1 cellular context compared by ENCODE assay signal in the genomic region with DNA sequence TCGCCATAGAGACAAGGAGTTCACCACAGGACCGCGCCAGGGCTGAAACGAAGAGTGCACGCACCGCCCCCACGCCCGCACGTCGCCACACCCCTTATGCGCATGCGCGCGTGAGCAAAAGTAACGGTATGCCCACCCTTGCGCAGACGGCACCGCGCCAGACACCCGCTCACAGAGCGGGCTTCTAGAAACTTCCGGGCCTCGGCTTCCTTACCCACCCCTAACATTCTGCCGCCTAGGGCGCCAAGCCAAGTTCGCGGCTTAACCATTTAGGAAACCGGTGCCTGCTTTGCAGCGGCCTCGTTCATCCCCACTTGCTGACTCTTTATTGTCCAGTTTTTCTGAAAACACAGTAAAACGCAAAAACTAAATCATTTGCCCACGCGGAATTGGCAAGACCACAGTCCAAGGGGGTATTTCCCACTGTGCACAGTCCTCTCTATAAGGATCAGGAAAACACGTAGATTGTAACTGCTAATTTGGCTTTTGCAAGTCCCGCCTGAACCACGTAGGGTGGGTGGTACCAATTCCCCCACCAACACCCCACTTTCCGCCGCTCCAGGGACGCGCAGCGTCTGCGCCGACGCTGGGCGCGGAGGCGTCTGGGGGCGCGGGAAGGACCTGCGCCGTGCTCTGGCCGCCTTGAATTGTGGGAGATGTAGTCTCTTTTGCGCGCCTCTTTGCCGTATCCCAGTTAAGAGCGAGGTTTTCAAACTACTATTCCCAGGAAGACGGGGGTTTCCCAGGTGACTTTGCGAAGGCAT.
TF ChIP-seq lines count a peak whose summit lies in the region.

A gene with protein sequence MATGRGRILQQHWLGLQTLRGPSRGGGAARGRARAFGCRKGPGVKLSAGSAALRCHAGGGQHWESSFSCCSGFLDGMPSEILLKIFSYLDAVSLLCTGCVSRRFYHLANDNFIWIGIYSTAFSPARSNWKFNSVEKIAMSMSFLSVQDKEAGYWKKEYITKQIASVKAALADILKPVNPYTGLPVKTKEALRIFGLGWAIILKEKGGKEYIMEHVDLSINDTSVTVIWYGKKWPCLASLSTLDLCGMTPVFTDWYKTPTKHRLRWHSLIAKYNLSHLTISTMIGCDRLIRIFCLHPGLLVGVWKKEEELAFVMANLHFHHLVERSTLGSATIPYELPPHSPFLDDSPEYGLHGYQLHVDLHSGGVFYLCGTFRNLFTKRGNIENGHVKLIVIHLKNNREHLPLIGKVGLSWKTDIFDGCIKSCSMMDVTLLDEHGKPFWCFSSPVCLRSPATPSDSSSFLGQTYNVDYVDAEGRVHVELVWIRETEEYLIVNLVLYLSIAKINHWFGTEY (minus strand): TSS at position 56 of the 764 bp plus-strand sequence. CDS start 49 bp downstream, at position 7.
TSS of gene TIMM21 (plus strand) at position 745 of the 764 bp plus-strand sequence. CDS start 286 bp downstream, outside the sequence.

TF ChIP-seq in HepG2, 621 proteins besides CTCF, POLR2A, EP300 and RAD21 (continued from another document and continues in another):
- no peak; the same call in 1 of the 2 replicates for TF ChIP-seq GABPA (IDR thresholded peaks at IDR 0.05; ENCODE audit: low read depth, low read length)
- peak; percentile 72 for TF ChIP-seq GABPA (CRISPR knock-in tag; IDR thresholded peaks at IDR 0.05; ENCODE audit: low read depth)
- TF ChIP-seq HOXA9 (CRISPR knock-in tag; IDR thresholded peaks at IDR 0.05; ENCODE audit: borderline replicate concordance), result no peak
- TF ChIP-seq, protein P1, sequence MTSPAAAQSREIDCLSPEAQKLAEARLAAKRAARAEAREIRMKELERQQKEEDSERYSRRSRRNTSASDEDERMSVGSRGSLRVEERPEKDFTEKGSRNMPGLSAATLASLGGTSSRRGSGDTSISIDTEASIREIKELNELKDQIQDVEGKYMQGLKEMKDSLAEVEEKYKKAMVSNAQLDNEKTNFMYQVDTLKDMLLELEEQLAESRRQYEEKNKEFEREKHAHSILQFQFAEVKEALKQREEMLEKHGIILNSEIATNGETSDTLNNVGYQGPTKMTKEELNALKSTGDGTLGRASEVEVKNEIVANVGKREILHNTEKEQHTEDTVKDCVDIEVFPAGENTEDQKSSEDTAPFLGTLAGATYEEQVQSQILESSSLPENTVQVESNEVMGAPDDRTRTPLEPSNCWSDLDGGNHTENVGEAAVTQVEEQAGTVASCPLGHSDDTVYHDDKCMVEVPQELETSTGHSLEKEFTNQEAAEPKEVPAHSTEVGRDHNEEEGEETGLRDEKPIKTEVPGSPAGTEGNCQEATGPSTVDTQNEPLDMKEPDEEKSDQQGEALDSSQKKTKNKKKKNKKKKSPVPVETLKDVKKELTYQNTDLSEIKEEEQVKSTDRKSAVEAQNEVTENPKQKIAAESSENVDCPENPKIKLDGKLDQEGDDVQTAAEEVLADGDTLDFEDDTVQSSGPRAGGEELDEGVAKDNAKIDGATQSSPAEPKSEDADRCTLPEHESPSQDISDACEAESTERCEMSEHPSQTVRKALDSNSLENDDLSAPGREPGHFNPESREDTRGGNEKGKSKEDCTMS (CRISPR knock-in tag; conservative IDR thresholded peaks at IDR 0.05), result no peak
- no peak for TF ChIP-seq MATR3 (CRISPR knock-in tag; IDR thresholded peaks at IDR 0.05)
- TF ChIP-seq TBP (CRISPR knock-in tag; IDR thresholded peaks at IDR 0.05), result no peak
- no peak for TF ChIP-seq NFRKB (IDR thresholded peaks at IDR 0.05)
- TF ChIP-seq, protein P2, sequence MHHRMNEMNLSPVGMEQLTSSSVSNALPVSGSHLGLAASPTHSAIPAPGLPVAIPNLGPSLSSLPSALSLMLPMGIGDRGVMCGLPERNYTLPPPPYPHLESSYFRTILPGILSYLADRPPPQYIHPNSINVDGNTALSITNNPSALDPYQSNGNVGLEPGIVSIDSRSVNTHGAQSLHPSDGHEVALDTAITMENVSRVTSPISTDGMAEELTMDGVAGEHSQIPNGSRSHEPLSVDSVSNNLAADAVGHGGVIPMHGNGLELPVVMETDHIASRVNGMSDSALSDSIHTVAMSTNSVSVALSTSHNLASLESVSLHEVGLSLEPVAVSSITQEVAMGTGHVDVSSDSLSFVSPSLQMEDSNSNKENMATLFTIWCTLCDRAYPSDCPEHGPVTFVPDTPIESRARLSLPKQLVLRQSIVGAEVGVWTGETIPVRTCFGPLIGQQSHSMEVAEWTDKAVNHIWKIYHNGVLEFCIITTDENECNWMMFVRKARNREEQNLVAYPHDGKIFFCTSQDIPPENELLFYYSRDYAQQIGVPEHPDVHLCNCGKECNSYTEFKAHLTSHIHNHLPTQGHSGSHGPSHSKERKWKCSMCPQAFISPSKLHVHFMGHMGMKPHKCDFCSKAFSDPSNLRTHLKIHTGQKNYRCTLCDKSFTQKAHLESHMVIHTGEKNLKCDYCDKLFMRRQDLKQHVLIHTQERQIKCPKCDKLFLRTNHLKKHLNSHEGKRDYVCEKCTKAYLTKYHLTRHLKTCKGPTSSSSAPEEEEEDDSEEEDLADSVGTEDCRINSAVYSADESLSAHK (CRISPR knock-in tag; IDR thresholded peaks at IDR 0.05; ENCODE audit: borderline replicate concordance), result no peak
- peak; percentile 69; the same call in 1 of the 2 replicates for TF ChIP-seq ZNF335 (CRISPR knock-in tag; IDR thresholded peaks at IDR 0.05)
- TF ChIP-seq TEAD3 (CRISPR knock-in tag; optimal IDR thresholded peaks at IDR 0.05; ENCODE audit: borderline replicate concordance), result peak; percentile 45
- peak in 1 of 2 experiments; percentile 72; a peak in 2 of 4 replicates for TF ChIP-seq KLF16 (CRISPR knock-in tag; IDR thresholded peaks at IDR 0.05)
- TF ChIP-seq ZNF800 (CRISPR knock-in tag; IDR thresholded peaks at IDR 0.05), result no peak; the same call in 1 of the 2 replicates
- 0 out of 2 replicates have a peak, but pooled peaks have one; percentile 38 for TF ChIP-seq ATF5 (CRISPR knock-in tag; IDR thresholded peaks at IDR 0.05; ENCODE audit: low read depth)
- TF ChIP-seq GPN1 (CRISPR knock-in tag; IDR thresholded peaks at IDR 0.05; ENCODE audit: borderline replicate concordance), result no peak
- TF ChIP-seq, protein P3, sequence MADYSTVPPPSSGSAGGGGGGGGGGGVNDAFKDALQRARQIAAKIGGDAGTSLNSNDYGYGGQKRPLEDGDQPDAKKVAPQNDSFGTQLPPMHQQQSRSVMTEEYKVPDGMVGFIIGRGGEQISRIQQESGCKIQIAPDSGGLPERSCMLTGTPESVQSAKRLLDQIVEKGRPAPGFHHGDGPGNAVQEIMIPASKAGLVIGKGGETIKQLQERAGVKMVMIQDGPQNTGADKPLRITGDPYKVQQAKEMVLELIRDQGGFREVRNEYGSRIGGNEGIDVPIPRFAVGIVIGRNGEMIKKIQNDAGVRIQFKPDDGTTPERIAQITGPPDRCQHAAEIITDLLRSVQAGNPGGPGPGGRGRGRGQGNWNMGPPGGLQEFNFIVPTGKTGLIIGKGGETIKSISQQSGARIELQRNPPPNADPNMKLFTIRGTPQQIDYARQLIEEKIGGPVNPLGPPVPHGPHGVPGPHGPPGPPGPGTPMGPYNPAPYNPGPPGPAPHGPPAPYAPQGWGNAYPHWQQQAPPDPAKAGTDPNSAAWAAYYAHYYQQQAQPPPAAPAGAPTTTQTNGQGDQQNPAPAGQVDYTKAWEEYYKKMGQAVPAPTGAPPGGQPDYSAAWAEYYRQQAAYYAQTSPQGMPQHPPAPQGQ (CRISPR knock-in tag; IDR thresholded peaks at IDR 0.05; ENCODE audit: borderline replicate concordance), result no peak
- TF ChIP-seq KAT2B (IDR thresholded peaks at IDR 0.05; ENCODE audit: borderline replicate concordance, low read depth, low read length), result no peak
- TF ChIP-seq AGO1 (IDR thresholded peaks at IDR 0.05; ENCODE audit: low read depth, low read length, poor library complexity, severe bottlenecking), result peak; percentile 55
- TF ChIP-seq CENPX (CRISPR knock-in tag; IDR thresholded peaks at IDR 0.05), result no peak
- peak; percentile 63 for TF ChIP-seq MED1 (CRISPR knock-in tag; IDR thresholded peaks at IDR 0.05)
- peak; percentile 38; the same call in 1 of the 2 replicates for TF ChIP-seq MEIS2 (CRISPR knock-in tag; IDR thresholded peaks at IDR 0.05)
- TF ChIP-seq SOX5 (CRISPR knock-in tag; IDR thresholded peaks at IDR 0.05; ENCODE audit: borderline replicate concordance), result no peak; the same call in 1 of the 2 replicates
- TF ChIP-seq ZNF121 (CRISPR knock-in tag; IDR thresholded peaks at IDR 0.05), result no peak
- peak; percentile 97 for TF ChIP-seq CREM (IDR thresholded peaks at IDR 0.05)
- TF ChIP-seq CREM (CRISPR knock-in tag; IDR thresholded peaks at IDR 0.05), result 0 out of 2 replicates have a peak, but pooled peaks have one; percentile 26
- TF ChIP-seq SP5 (CRISPR knock-in tag; IDR thresholded peaks at IDR 0.05; ENCODE audit: borderline replicate concordance, low read depth), result peak; percentile 42; the same call in 1 of the 2 replicates
- TF ChIP-seq ZEB1 (IDR thresholded peaks at IDR 0.05; ENCODE audit: insufficient replicate concordance, low read depth), result no peak
- no peak for TF ChIP-seq ZFP82 (CRISPR knock-in tag; IDR thresholded peaks at IDR 0.05; ENCODE audit: borderline replicate concordance)
- TF ChIP-seq SMAD3 (CRISPR knock-in tag; IDR thresholded peaks at IDR 0.05), result no peak
- TF ChIP-seq, protein P4, sequence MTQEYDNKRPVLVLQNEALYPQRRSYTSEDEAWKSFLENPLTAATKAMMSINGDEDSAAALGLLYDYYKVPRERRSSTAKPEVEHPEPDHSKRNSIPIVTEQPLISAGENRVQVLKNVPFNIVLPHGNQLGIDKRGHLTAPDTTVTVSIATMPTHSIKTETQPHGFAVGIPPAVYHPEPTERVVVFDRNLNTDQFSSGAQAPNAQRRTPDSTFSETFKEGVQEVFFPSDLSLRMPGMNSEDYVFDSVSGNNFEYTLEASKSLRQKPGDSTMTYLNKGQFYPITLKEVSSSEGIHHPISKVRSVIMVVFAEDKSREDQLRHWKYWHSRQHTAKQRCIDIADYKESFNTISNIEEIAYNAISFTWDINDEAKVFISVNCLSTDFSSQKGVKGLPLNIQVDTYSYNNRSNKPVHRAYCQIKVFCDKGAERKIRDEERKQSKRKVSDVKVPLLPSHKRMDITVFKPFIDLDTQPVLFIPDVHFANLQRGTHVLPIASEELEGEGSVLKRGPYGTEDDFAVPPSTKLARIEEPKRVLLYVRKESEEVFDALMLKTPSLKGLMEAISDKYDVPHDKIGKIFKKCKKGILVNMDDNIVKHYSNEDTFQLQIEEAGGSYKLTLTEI (CRISPR knock-in tag; conservative IDR thresholded peaks at IDR 0.05), result no peak
- TF ChIP-seq, protein P5, sequence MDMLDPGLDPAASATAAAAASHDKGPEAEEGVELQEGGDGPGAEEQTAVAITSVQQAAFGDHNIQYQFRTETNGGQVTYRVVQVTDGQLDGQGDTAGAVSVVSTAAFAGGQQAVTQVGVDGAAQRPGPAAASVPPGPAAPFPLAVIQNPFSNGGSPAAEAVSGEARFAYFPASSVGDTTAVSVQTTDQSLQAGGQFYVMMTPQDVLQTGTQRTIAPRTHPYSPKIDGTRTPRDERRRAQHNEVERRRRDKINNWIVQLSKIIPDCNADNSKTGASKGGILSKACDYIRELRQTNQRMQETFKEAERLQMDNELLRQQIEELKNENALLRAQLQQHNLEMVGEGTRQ (IDR thresholded peaks at IDR 0.05; ENCODE audit: low read depth, low read length), result no peak
- TF ChIP-seq, protein P5 (CRISPR knock-in tag; IDR thresholded peaks at IDR 0.05; ENCODE audit: borderline replicate concordance), result no peak
- 0 out of 2 replicates have a peak, but pooled peaks have one; percentile 34 for TF ChIP-seq ZNF552 (CRISPR knock-in tag; IDR thresholded peaks at IDR 0.05; ENCODE audit: borderline replicate concordance)
- TF ChIP-seq MLXIP (CRISPR knock-in tag; IDR thresholded peaks at IDR 0.05; ENCODE audit: borderline replicate concordance), result peak; percentile 86; the same call in 1 of the 2 replicates
- no peak for TF ChIP-seq HMGA1 (CRISPR knock-in tag; conservative IDR thresholded peaks at IDR 0.05)
- no peak for TF ChIP-seq EHMT2 (IDR thresholded peaks at IDR 0.05; ENCODE audit: borderline replicate concordance, low read depth, low read length)
- no peak for TF ChIP-seq ZFP37 (CRISPR knock-in tag; IDR thresholded peaks at IDR 0.05; ENCODE audit: borderline replicate concordance)
- peak; percentile 71 for TF ChIP-seq FOXK1 (CRISPR knock-in tag; IDR thresholded peaks at IDR 0.05; ENCODE audit: borderline replicate concordance, low read depth)
